Comparison of ENCODE assay signal across 17 cellular contexts in genomic region chr14:96206461-96206860, GRCh38. TPM values are rescaled to one million over a fixed set of nuclear protein-coding genes. Genes with fewer than 3 reads are reported as not detected.
DNase-seq lines count a peak whose midpoint lies in the region; ATAC-seq, FAIRE-seq and TF ChIP-seq lines count a peak whose summit lies in the region.
"Had no signal": no experiment of that assay in that cellular context is flagged by ENCODE, and none has a peak within 500 bp of the region (broad histone marks: within the 10 kb centered on the region; RNA-seq: fewer than 3 reads in every experiment).

No MANE protein-coding gene starts in this region.

- no peak for TF ChIP-seq POLR2A in A549 (IDR thresholded peaks at IDR 0.05; ENCODE audit: low read length)
- TF ChIP-seq POLR2A in H54 (IDR thresholded peaks at IDR 0.05; ENCODE audit: low read depth, low read length): no peak

- peaks cover 36% of the 10 kb centered on the region for H3K4me1 ChIP-seq in A549
- peaks cover 13% of the 10 kb centered on the region for H3K4me1 ChIP-seq in Karpas-422 (ENCODE audit: low read length)
- H3K4me1 ChIP-seq in colonic mucosa: no peaks in the 10 kb centered on the region
- peaks cover 19 to 26% of the 10 kb centered on the region in 2 donors for H3K4me1 ChIP-seq in mucosa of rectum (ENCODE audit: control insufficient read depth in 2 of 2, insufficient read depth in 2 of 2, low read length in 2 of 2)

- peak overlapping the region; percentile 90 for H3K4me2 ChIP-seq in A549
- H3K4me2 ChIP-seq in Karpas-422 (ENCODE audit: low read depth, low read length, poor library complexity, severe bottlenecking): no peak overlapping the region

- intact Hi-C loops in colonic mucosa (cut with DNase I): loop anchor here (10.0 kb wide), 1 partner anchor 102 kb away; no protein-coding TSS in a partner anchor

- no peak for TF ChIP-seq EP300 in A549 (IDR thresholded peaks at IDR 0.05)

- TF ChIP-seq CTCF in A549 (IDR thresholded peaks at IDR 0.05) (no peak), colonic mucosa (IDR thresholded peaks at IDR 0.05) (no peak)

- CTCF ChIA-PET in A549 (lab: Yijun Ruan, JAX): interaction anchor here (0.6 to 2.4 kb wide), 5 partner anchors 11 to 244 kb away, joined by 3 to 7 read pairs (median 3); no protein-coding TSS in a partner anchor

- H4K20me1 ChIP-seq in Karpas-422 (ENCODE audit: insufficient read depth, low read depth, low read length): no peaks in the 10 kb centered on the region; the same call in 1 of the 2 replicates

- DNase-seq in A549 (ENCODE audit: low read depth in 1 of 2, low spot score in 1 of 2) (no peak), Karpas-422 (peak; percentile 61), colonic mucosa (peak; percentile 69), H54 (ENCODE audit: insufficient read length, low spot score) (no peak), RCC 7860 (ENCODE audit: low spot score) (no peak), HCEC 1CT (no peak)
- DNase-seq: activated naive CD8-positive, alpha-beta T cell treated with anti-CD3 and anti-CD28 coated beads for 36 hours; NCI-H1092 treated with DMSO at 0.1 percent for 48 hours; NCI-H510A treated with DMSO at 0.1 percent for 48 hours; SHP77 treated with DMSO at 0.1 percent for 48 hours; upper lobe of right lung had no signal

- POLR2A ChIA-PET in A549 (lab: Yijun Ruan, JAX): no interaction called here

- no peak for TF ChIP-seq RAD21 in A549 (conservative IDR thresholded peaks at IDR 0.05 in 1 of 2, IDR thresholded peaks at IDR 0.05 in 1 of 2)

- H3K79me2 ChIP-seq in Karpas-422 (ENCODE audit: low read length): no peaks in the 10 kb centered on the region

- H3K4me3 ChIP-seq in A549 (peak overlapping the region; percentile 76), Karpas-422 (ENCODE audit: low read length) (no peak overlapping the region), colonic mucosa (peak overlapping the region; percentile 57), mucosa of rectum (ENCODE audit: low read length in 2 of 2) (peak overlapping the region; percentile 62 to 81)
- H3K4me3 ChIP-seq: GM23338, upper lobe of right lung had no signal

- H3K36me3 ChIP-seq in Karpas-422 (ENCODE audit: insufficient read depth, low read length) (no peaks in the 10 kb centered on the region), colonic mucosa (no peaks in the 10 kb centered on the region), mucosa of rectum (ENCODE audit: control insufficient read depth in 2 of 2, insufficient read depth in 2 of 2, low read length in 2 of 2) (peaks cover 0 to 3% of the 10 kb centered on the region in 2 donors)
- H3K36me3 ChIP-seq: gastroesophageal sphincter, upper lobe of right lung had no signal

- H3K9me3 ChIP-seq in A549 (peaks cover 2% of the 10 kb centered on the region; the same call in 1 of the 3 replicates), Karpas-422 (ENCODE audit: low read length) (no peaks in the 10 kb centered on the region), colonic mucosa (no peaks in the 10 kb centered on the region), mucosa of rectum (ENCODE audit: control insufficient read depth in 2 of 2, low read length in 2 of 2) (no peaks in the 10 kb centered on the region)
- H3K9me3 ChIP-seq: upper lobe of right lung had no signal

- H2AFZ ChIP-seq in Karpas-422 (ENCODE audit: low read length): no peak overlapping the region

- WGBS in A549 (ENCODE audit: missing lambda C conversion rate): 59% methylated on average over 4 of the region's 8 CpGs

- H3K27ac ChIP-seq in A549 (peak overlapping the region; percentile 85 to 88; a peak in 4 of 6 replicates), Karpas-422 (ENCODE audit: low read length) (no peak overlapping the region), colonic mucosa (peak overlapping the region; percentile 85), mucosa of rectum (ENCODE audit: low read depth in 2 of 2, low read length in 2 of 2) (peak overlapping the region; percentile 85 to 86)
- H3K27ac ChIP-seq: upper lobe of right lung had no signal

- FAIRE-seq in A549 (lab: Jason Lieb, UNC) (no peak), H54 (lab: Jason Lieb, UNC) (no peak), RCC 7860 (lab: Jason Lieb, UNC) (no peak)
- FAIRE-seq: GM12892, HTR-8/SVneo had no signal

- H3K9ac ChIP-seq in Karpas-422 (ENCODE audit: low read length): no peak overlapping the region
- H3K9ac ChIP-seq in colonic mucosa (ENCODE audit: low read depth in 2 of 2, low read length in 2 of 2): peak overlapping the region in 1 of 2 donors; percentile 89
- peak overlapping the region; percentile 52 to 89 for H3K9ac ChIP-seq in mucosa of rectum (ENCODE audit: low read depth in 1 of 2, low read length in 2 of 2)

- H3K27me3 ChIP-seq in Karpas-422 (ENCODE audit: low read length): no peaks in the 10 kb centered on the region
- H3K27me3 ChIP-seq in colonic mucosa: no peaks in the 10 kb centered on the region
- H3K27me3 ChIP-seq in mucosa of rectum (ENCODE audit: control insufficient read depth in 2 of 2, insufficient read depth in 2 of 2, low read length in 2 of 2): no peaks in the 10 kb centered on the region

- ATAC-seq in A549: no peak
- ATAC-seq in GM19467 (IDR thresholded peaks at IDR 0.05; ENCODE audit: unreplicated experiment): no peak
- ATAC-seq: gastroesophageal sphincter, upper lobe of right lung had no signal

- no peaks in the 10 kb centered on the region for H3K9me2 ChIP-seq in Karpas-422 (replicated peaks; ENCODE audit: insufficient read depth, low read length)

TF ChIP-seq in A549, 52 proteins besides CTCF, POLR2A, EP300 and RAD21:
- no peak for TF ChIP-seq SMC3 (IDR thresholded peaks at IDR 0.05)
- TF ChIP-seq REST (IDR thresholded peaks at IDR 0.05): peak; percentile 41; the same call in 1 of the 2 replicates

RNA-seq across cellular contexts. Expression of gene BDKRB2, which starts 1.8 kb away (rescaled TPM):
- polyA plus RNA-seq in A549 (2011; rRNA removed): 21.6 and 26.6 TPM in 2 replicates
- 7.2 and 9.5 TPM in 2 replicates for polyA plus RNA-seq in A549 (2012; cell fraction: cytosol; rRNA removed)
- 11.9 and 13.6 TPM in 2 replicates for polyA plus RNA-seq in A549 (2012; cell fraction: nucleus; rRNA removed)
- polyA plus RNA-seq in A549 (2017; fragmentation: RNase III; extraction: RNeasy Plus Mini Kit Qiagen cat#74134 plus additional on column Dnase treatment): 12.1 to 19.6 TPM (median 13.9 TPM) in 3 replicates
- 66.9 and 71.1 TPM in 2 replicates for polyA minus RNA-seq in A549 (2011; rRNA and poly(A)+ RNA removed)
- total RNA-seq in Karpas-422 (2014; rRNA removed; shearing (Covaris generic); ENCODE audit: low replicate concordance): not detected in 2 replicates
- total RNA-seq in colonic mucosa: 10 to 100 TPM; 11.3 to 23.3 TPM
- total RNA-seq: activated naive CD8-positive, alpha-beta T cell treated with anti-CD3 and anti-CD28 coated beads for 36 hours had no signal

RNA-seq across cellular contexts. Expression of gene BDKRB1, which starts 49.5 kb away (rescaled TPM):
- polyA plus RNA-seq in A549 (2011; rRNA removed) (3.3 and 3.5 TPM in 2 replicates), A549 (2017; fragmentation: RNase III; extraction: RNeasy Plus Mini Kit Qiagen cat#74134 plus additional on column Dnase treatment) (2.6 to 3.3 TPM (median 2.8 TPM) in 3 replicates)
- polyA plus RNA-seq in A549 (2012; cell fraction: cytosol; rRNA removed): 1.4 and 2.8 TPM in 2 replicates
- polyA plus RNA-seq in A549 (2012; cell fraction: nucleus; rRNA removed): 5.9 and 7.0 TPM in 2 replicates
- polyA minus RNA-seq in A549 (2011; rRNA and poly(A)+ RNA removed): 1.7 and 2.5 TPM in 2 replicates
- not detected in 2 replicates for total RNA-seq in Karpas-422 (2014; rRNA removed; shearing (Covaris generic); ENCODE audit: low replicate concordance)
- 1 to 10 TPM; 3.2 to 5.5 TPM for total RNA-seq in colonic mucosa
- total RNA-seq: activated naive CD8-positive, alpha-beta T cell treated with anti-CD3 and anti-CD28 coated beads for 36 hours; GM23338; upper lobe of right lung had no signal
- polyA plus RNA-seq: GM23338 had no signal

Comparison
In these comparisons a context has a peak if more than half of its experiments do, and no peak if none do; other contexts are left out.
1. DNase-seq: peak in Karpas-422 (single experiment) and colonic mucosa (single experiment); none in A549 (0 of 2), H54 (single experiment), RCC 7860 (single experiment) and HCEC 1CT (single experiment).
2. RNA of gene BDKRB2, which starts 1.8 kb away (total RNA-seq): 11.3 to 23.3 TPM in colonic mucosa; not detected in Karpas-422; every median in the first group is over 10 times any median in the second.